8 cellular contexts compared by ENCODE assay signal in genomic region chr2:174039551-174040416, GRCh38.
DNase-seq lines count a peak whose midpoint lies in the region; ATAC-seq and TF ChIP-seq lines count a peak whose summit lies in the region.

No MANE protein-coding gene starts in this region.

- intact Hi-C loops in activated T-helper 2 cell treated with anti-CD3 and anti-CD28 coated beads, Interferon-gamma antibody, Interleukin-2, Interleukin-4, amounts not matched to agents 10 μg/mL and 5 μg/mL and 100 μg/mL, durations not matched to agents 14 hours and 24 hours and 36 hours (cut with micrococcal nuclease) = loop anchor here (1.0 to 5.0 kb wide), 2 partner anchors 76 to 682 kb away; no protein-coding TSS in a partner anchor

- peaks cover 2% of the 10 kb centered on the region for H3K27me3 Mint-ChIP-seq in IgD-negative memory B cell
- no peaks in the 10 kb centered on the region for H3K27me3 Mint-ChIP-seq in activated T-helper 2 cell treated with anti-CD3 and anti-CD28 coated beads, Interferon-gamma antibody, Interleukin-2, Interleukin-4, amounts not matched to agents 10 μg/mL and 5 μg/mL and 100 μg/mL, durations not matched to agents 14 hours and 24 hours and 36 hours (ENCODE audit: low read depth)

- peak overlapping the region; percentile 63 for H2AFZ ChIP-seq in DND-41 (ENCODE audit: low read depth, low read length)
- peak overlapping the region; percentile 86 for H2AFZ ChIP-seq in neuronal stem cell (ENCODE audit: low read length)

- H3K14ac ChIP-seq in neuronal stem cell (ENCODE audit: low read length) = no peak overlapping the region

- H3K27ac ChIP-seq in DND-41 (ENCODE audit: low read length) (peak overlapping the region; percentile 47), RWPE1 (peak overlapping the region; percentile 88), neuronal stem cell (replicated peaks; ENCODE audit: low read length) (peak overlapping the region; percentile 33)

- no peak overlapping the region for H2BK12ac ChIP-seq in neuronal stem cell (ENCODE audit: low read length)

- H3K9ac ChIP-seq in DND-41 (ENCODE audit: low read depth, low read length) (no peak overlapping the region), neuronal stem cell (ENCODE audit: low read depth, low read length, poor library complexity) (no peak overlapping the region)

- H3K4me3 Mint-ChIP-seq in IgD-negative memory B cell = peak overlapping the region; percentile 0 to 78 (median 42)
- H3K4me3 Mint-ChIP-seq in activated T-helper 2 cell treated with anti-CD3 and anti-CD28 coated beads, Interferon-gamma antibody, Interleukin-2, Interleukin-4, amounts not matched to agents 10 μg/mL and 5 μg/mL and 100 μg/mL, durations not matched to agents 14 hours and 24 hours and 36 hours (ENCODE audit: low read depth) = peak overlapping the region; percentile 30

- no peak overlapping the region for H3K4ac ChIP-seq in neuronal stem cell (ENCODE audit: low read length)

- H2BK5ac ChIP-seq in neuronal stem cell (ENCODE audit: low read length) = no peak overlapping the region

- DNase-seq in DND-41 = peak; percentile 81
- peak; percentile 80 for DNase-seq in RWPE1 (ENCODE audit: low spot score)
- DNase-seq in activated T-helper 2 cell treated with anti-CD3 and anti-CD28 coated beads, Interferon-gamma antibody, Interleukin-2, Interleukin-4, amounts not matched to agents 10 μg/mL and 5 μg/mL and 100 μg/mL, durations not matched to agents 14 hours and 24 hours and 36 hours (ENCODE audit: low spot score) = peak; percentile 74
- peak; percentile 98 for DNase-seq in fibroblast of villous mesenchyme (ENCODE audit: low read depth)
- peak; percentile 74 for DNase-seq in neuronal stem cell (ENCODE audit: low spot score)
- DNase-seq in stromal cell of bone marrow (ENCODE audit: low read depth) = peak; percentile 91

- H3K9me3 ChIP-seq in DND-41 (ENCODE audit: insufficient read depth, low read length, severe bottlenecking) (no peaks in the 10 kb centered on the region), neuronal stem cell (replicated peaks in 1 of 2; ENCODE audit: control insufficient read depth in 2 of 2, insufficient read depth in 1 of 2, low read depth in 1 of 2, low read length in 2 of 2) (peaks cover 0 to 2% of the 10 kb centered on the region in 2 donors)

- no peaks in the 10 kb centered on the region for H3K9me3 Mint-ChIP-seq in IgD-negative memory B cell
- H3K9me3 Mint-ChIP-seq in activated T-helper 2 cell treated with anti-CD3 and anti-CD28 coated beads, Interferon-gamma antibody, Interleukin-2, Interleukin-4, amounts not matched to agents 10 μg/mL and 5 μg/mL and 100 μg/mL, durations not matched to agents 14 hours and 24 hours and 36 hours = no peaks in the 10 kb centered on the region

- no peak overlapping the region for H2BK15ac ChIP-seq in neuronal stem cell (ENCODE audit: low read length)

- POLR2A ChIA-PET in RWPE1 (lab: Yijun Ruan, JAX; ENCODE audit: low non-redundant PET) = no interaction called here

- peak overlapping the region; percentile 25 for H2BK120ac ChIP-seq in neuronal stem cell (ENCODE audit: low read depth, low read length)

- H2AK5ac ChIP-seq in neuronal stem cell (ENCODE audit: low read depth, low read length) = no peak overlapping the region

- H3K4me1 ChIP-seq in DND-41 (ENCODE audit: insufficient read depth, low read length) (peaks cover 9% of the 10 kb centered on the region), neuronal stem cell (ENCODE audit: control insufficient read depth in 2 of 2, insufficient read depth in 1 of 2, low read depth in 1 of 2, low read length in 2 of 2) (peaks cover 0 to 4% of the 10 kb centered on the region in 2 donors)

- TF ChIP-seq CTCF in DND-41 (IDR thresholded peaks at IDR 0.05; ENCODE audit: borderline replicate concordance, extremely low read depth, low read length, poor library complexity, severe bottlenecking) = peak; percentile 88
- peak; percentile 82 for TF ChIP-seq CTCF in RWPE1 (conservative IDR thresholded peaks at IDR 0.05; ENCODE audit: low read depth)
- peak; percentile 91 for TF ChIP-seq CTCF in fibroblast of villous mesenchyme (IDR thresholded peaks at IDR 0.05; ENCODE audit: insufficient read depth, low read depth, low read length)

- H3K4me2 ChIP-seq in DND-41 (ENCODE audit: insufficient read depth, low read length) = peak overlapping the region; percentile 31
- peak overlapping the region; percentile 21 for H3K4me2 ChIP-seq in neuronal stem cell (ENCODE audit: insufficient read depth, low read length, poor library complexity, severe bottlenecking)

- H3K27me3 ChIP-seq in DND-41 (ENCODE audit: insufficient read depth, low read length, poor library complexity) (no peaks in the 10 kb centered on the region), neuronal stem cell (ENCODE audit: control insufficient read depth in 3 of 3, insufficient read depth in 3 of 3, low read depth in 1 of 3, low read length in 3 of 3) (no peaks in the 10 kb centered on the region)

- no peaks in the 10 kb centered on the region for H3K79me1 ChIP-seq in neuronal stem cell (ENCODE audit: low read depth, low read length)

- no peaks in the 10 kb centered on the region for H3K79me2 ChIP-seq in DND-41 (ENCODE audit: insufficient read depth, low read length)

- no peak overlapping the region for H3K4me3 ChIP-seq in DND-41 (ENCODE audit: low read depth in 1 of 2, low read length in 2 of 2)
- H3K4me3 ChIP-seq in fibroblast of villous mesenchyme (ENCODE audit: low read depth, low read length) = no peak overlapping the region
- peak overlapping the region in 1 of 2 donors; percentile 7 for H3K4me3 ChIP-seq in neuronal stem cell (ENCODE audit: low read length in 2 of 2)

- no CpG with 5 or more reads among the region's 16 CpGs for WGBS in neuronal stem cell (ENCODE audit: extremely low coverage in 2 of 2, insufficient read length in 2 of 2, insufficient replicate concordance in 1 of 2), 2 donors

- H3K4me1 Mint-ChIP-seq in IgD-negative memory B cell = peaks cover 23 to 31% (median 25%) of the 10 kb centered on the region in 3 donors
- peaks cover 22% of the 10 kb centered on the region for H3K4me1 Mint-ChIP-seq in activated T-helper 2 cell treated with anti-CD3 and anti-CD28 coated beads, Interferon-gamma antibody, Interleukin-2, Interleukin-4, amounts not matched to agents 10 μg/mL and 5 μg/mL and 100 μg/mL, durations not matched to agents 14 hours and 24 hours and 36 hours (ENCODE audit: low read depth)

- no peaks in the 10 kb centered on the region for H4K20me1 ChIP-seq in DND-41 (ENCODE audit: insufficient read depth, low read length)

- ATAC-seq in DND-41 (ENCODE audit: insufficient read depth, low read depth) = peak; percentile 95
- peak; percentile 83 for ATAC-seq in GM21576 (IDR thresholded peaks at IDR 0.05; ENCODE audit: unreplicated experiment)

- H3K27ac Mint-ChIP-seq in IgD-negative memory B cell = peak overlapping the region; percentile 81 to 96 (median 84)
- H3K27ac Mint-ChIP-seq in activated T-helper 2 cell treated with anti-CD3 and anti-CD28 coated beads, Interferon-gamma antibody, Interleukin-2, Interleukin-4, amounts not matched to agents 10 μg/mL and 5 μg/mL and 100 μg/mL, durations not matched to agents 14 hours and 24 hours and 36 hours = peak overlapping the region; percentile 88

- H3K18ac ChIP-seq in neuronal stem cell (ENCODE audit: low read length) = peak overlapping the region; percentile 89

- H4K91ac ChIP-seq in neuronal stem cell (ENCODE audit: low read depth, low read length, poor library complexity) = no peak overlapping the region

- no peaks in the 10 kb centered on the region for H3K36me3 ChIP-seq in DND-41 (ENCODE audit: insufficient read depth, low read length)
- H3K36me3 ChIP-seq in neuronal stem cell (replicated peaks in 1 of 2; ENCODE audit: control insufficient read depth in 2 of 2, insufficient read depth in 2 of 2, low read length in 2 of 2) = no peaks in the 10 kb centered on the region

- H3K23ac ChIP-seq in neuronal stem cell (ENCODE audit: low read depth, low read length, poor library complexity) = no peak overlapping the region

- H3K36me3 Mint-ChIP-seq in IgD-negative memory B cell = no peaks in the 10 kb centered on the region
- H3K36me3 Mint-ChIP-seq in activated T-helper 2 cell treated with anti-CD3 and anti-CD28 coated beads, Interferon-gamma antibody, Interleukin-2, Interleukin-4, amounts not matched to agents 10 μg/mL and 5 μg/mL and 100 μg/mL, durations not matched to agents 14 hours and 24 hours and 36 hours (ENCODE audit: low read depth) = no peaks in the 10 kb centered on the region

- H4K8ac ChIP-seq in neuronal stem cell (ENCODE audit: low read depth, low read length) = no peak overlapping the region

- CTCF ChIA-PET in RWPE1 (lab: Yijun Ruan, JAX) = interaction anchor here (0.7 kb wide), 1 partner anchor 627 kb away, joined by 4 read pairs; no protein-coding TSS in a partner anchor

Comparison
In these comparisons a context has a peak if more than half of its experiments do, and no peak if none do; other contexts are left out.
1. H3K27ac ChIP-seq: peak in every context shown above with its lines; median percentile 88 in RWPE1; 47 in DND-41; 33 in neuronal stem cell.